28 cellular contexts compared by ENCODE assay signal in the genomic region with DNA sequence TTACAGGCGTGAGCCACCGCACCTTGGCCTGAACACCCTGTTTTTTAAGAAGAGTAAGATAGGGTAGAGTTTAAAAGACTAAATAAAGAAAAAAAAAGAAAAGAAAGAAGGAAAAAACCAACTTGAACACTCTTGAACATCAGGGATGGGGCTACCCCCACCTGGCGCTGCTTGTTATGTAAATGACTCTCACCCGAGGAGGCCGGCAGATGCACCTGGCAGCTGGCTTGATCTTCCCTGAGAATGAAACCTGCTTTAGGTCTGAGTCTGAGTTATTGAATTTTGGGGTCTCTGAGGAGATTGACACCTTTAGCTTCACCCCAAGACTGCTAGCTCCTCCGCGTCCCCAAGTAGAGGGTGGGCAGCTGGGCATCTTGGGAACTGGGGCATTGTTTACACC. TPM values are rescaled to one million over a fixed set of nuclear protein-coding genes. Genes with fewer than 3 reads are reported as not detected.
"Had no signal": no experiment of that assay in that cellular context is flagged by ENCODE, and none has a peak within 500 bp of the region (broad histone marks: within the 10 kb centered on the region; RNA-seq: fewer than 3 reads in every experiment).

No MANE protein-coding gene starts in this region.

- H3K27ac ChIP-seq: brain microvascular endothelial cell, cardiac muscle cell, RWPE1 had no signal

- H3K4me3 ChIP-seq: cardiac muscle cell had no signal

- DNase-seq: activated CD4-positive, alpha-beta memory T cell treated with anti-CD3 and anti-CD28 coated beads for 36 hours; activated CD4-positive, alpha-beta T cell treated with anti-CD3 and anti-CD28 coated beads, Interleukin-2, amount 10 ng/mL, durations not matched to agents 7 days and 5 days; activated CD4-positive, CD25-positive, alpha-beta regulatory T cell; activated CD8-positive, alpha-beta memory T cell treated with anti-CD3 and anti-CD28 coated beads for 24 hours; activated effector memory CD4-positive, alpha-beta T cell treated with anti-CD3 and anti-CD28 coated beads, Interleukin-2, amount 50 U/mL, for 16 hours; activated naive CD4-positive, alpha-beta T cell treated with Interleukin-2 at 50 U/mL for 16 hours; activated T-cell treated with anti-CD3 and anti-CD28 coated beads, Interleukin-2, amount 50 U/mL, for 4 hours; amygdala; brain microvascular endothelial cell; cerebellar nuclear complex; NCI-H1092; NCI-H1417; NCI-H1694; NCI-H2029; NCI-H2107; NCI-H524; NCI-H748 treated with DMSO at 0.1 percent for 48 hours; NK-92 treated with Interleukin-12 subunit alpha and Interleukin-12 subunit beta, amount 100 ng/mL, for 24 hours; SHP77; T-helper 17 cell; T-helper 9 cell had no signal

- H3K27me3 ChIP-seq: brain microvascular endothelial cell, cardiac muscle cell had no signal

- FAIRE-seq: colon, TTC549 had no signal

- H3K36me3 ChIP-seq: brain microvascular endothelial cell, cardiac muscle cell had no signal

- ATAC-seq: activated T-cell treated with anti-CD3 and anti-CD28 coated beads, Interleukin-2, amount 50 U/mL, for 4 hours; Panc1; T-helper 17 cell had no signal

RNA-seq across cellular contexts. Expression of a gene that starts 15.5 kb away (rescaled TPM):
- total RNA-seq: activated CD4-positive, alpha-beta memory T cell treated with anti-CD3 and anti-CD28 coated beads for 36 hours; activated CD4-positive, alpha-beta T cell treated with anti-CD3 and anti-CD28 coated beads, Interleukin-2, amount 10 ng/mL, durations not matched to agents 7 days and 5 days; cardiac muscle cell; MCF 10A; SK-MEL-5 had no signal
